Comparison of ENCODE assay signal across 1 cellular context in the genomic region with DNA sequence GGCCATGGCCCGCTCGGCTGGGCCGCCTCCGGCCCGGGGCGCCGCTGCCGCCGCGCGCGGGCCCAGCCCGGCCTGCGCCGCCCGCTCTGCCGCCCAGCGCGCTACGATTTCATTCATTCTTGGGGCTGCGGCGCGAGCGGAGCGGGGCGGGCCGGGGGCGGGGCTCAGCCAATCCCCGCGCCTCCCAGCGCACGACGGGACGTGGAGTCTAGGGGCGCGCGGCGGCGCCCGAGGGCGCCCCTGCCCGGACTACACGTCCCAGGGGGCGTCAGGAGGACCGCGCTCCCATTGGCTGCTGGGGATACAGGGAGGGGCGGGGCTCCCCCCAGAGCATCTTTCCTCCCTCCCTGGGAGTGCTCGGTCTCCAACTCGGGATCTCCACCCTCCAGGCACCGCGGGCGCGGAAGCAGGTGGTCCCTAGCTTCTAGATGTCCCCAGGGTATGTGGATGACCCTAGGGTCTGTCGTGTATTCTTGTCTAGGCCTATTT.
TF ChIP-seq lines count a peak whose summit lies in the region.

No MANE protein-coding gene starts in this region.

TF ChIP-seq in H1, 55 proteins besides CTCF, POLR2A, EP300 and RAD21:
- no peak for TF ChIP-seq ZNF274 (IDR thresholded peaks at IDR 0.05; ENCODE audit: borderline replicate concordance, extremely low read depth, low read length)
- no peak for TF ChIP-seq JUND (IDR thresholded peaks at IDR 0.05; ENCODE audit: low read length)
- TF ChIP-seq SIRT6 (IDR thresholded peaks at IDR 0.05; ENCODE audit: low read length) = no peak
- no peak for TF ChIP-seq GABPA (IDR thresholded peaks at IDR 0.05; ENCODE audit: borderline replicate concordance, insufficient read depth, low read length)
- TF ChIP-seq EZH2 (IDR thresholded peaks at IDR 0.05; ENCODE audit: low read depth, low read length, severe bottlenecking) = no peak
- no peak for TF ChIP-seq SRF (IDR thresholded peaks at IDR 0.05; ENCODE audit: low read depth, low read length)
- no peak for TF ChIP-seq POU5F1 (IDR thresholded peaks at IDR 0.05; ENCODE audit: low read depth, low read length)
- no peak for TF ChIP-seq SAP30 (IDR thresholded peaks at IDR 0.05; ENCODE audit: insufficient read depth, insufficient replicate concordance, low read length)
- TF ChIP-seq SP1 (IDR thresholded peaks at IDR 0.05; ENCODE audit: low read depth, low read length) = peak; percentile 71; the same call in 1 of the 2 replicates
- no peak for TF ChIP-seq CTBP2 (IDR thresholded peaks at IDR 0.05; ENCODE audit: borderline replicate concordance, insufficient read depth, insufficient read length, low read length)
- TF ChIP-seq RXRA (IDR thresholded peaks at IDR 0.05; ENCODE audit: insufficient read depth, low read depth, low read length) = no peak
- TF ChIP-seq SIN3A (conservative IDR thresholded peaks at IDR 0.05 in 1 of 2, IDR thresholded peaks at IDR 0.05 in 1 of 2; ENCODE audit: low read depth in 1 of 2, low read length in 2 of 2) = peak; percentile 33 to 50; a peak in 1 of 4 replicates
- TF ChIP-seq SIX5 (IDR thresholded peaks at IDR 0.05; ENCODE audit: low read depth, low read length) = peak; percentile 53; the same call in 1 of the 2 replicates
- TF ChIP-seq, protein P1, sequence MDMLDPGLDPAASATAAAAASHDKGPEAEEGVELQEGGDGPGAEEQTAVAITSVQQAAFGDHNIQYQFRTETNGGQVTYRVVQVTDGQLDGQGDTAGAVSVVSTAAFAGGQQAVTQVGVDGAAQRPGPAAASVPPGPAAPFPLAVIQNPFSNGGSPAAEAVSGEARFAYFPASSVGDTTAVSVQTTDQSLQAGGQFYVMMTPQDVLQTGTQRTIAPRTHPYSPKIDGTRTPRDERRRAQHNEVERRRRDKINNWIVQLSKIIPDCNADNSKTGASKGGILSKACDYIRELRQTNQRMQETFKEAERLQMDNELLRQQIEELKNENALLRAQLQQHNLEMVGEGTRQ (IDR thresholded peaks at IDR 0.05; ENCODE audit: low read length) = no peak
- no peak for TF ChIP-seq SP4 (IDR thresholded peaks at IDR 0.05; ENCODE audit: low read length)
- no peak for TF ChIP-seq POLR2AphosphoS5 (IDR thresholded peaks at IDR 0.05; ENCODE audit: low read depth, low read length)
- TF ChIP-seq KDM4A (IDR thresholded peaks at IDR 0.05; ENCODE audit: low read depth, low read length, severe bottlenecking) = no peak
- TF ChIP-seq, protein P2, sequence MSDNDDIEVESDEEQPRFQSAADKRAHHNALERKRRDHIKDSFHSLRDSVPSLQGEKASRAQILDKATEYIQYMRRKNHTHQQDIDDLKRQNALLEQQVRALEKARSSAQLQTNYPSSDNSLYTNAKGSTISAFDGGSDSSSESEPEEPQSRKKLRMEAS (IDR thresholded peaks at IDR 0.05) = no peak
- no peak for TF ChIP-seq MAFK (IDR thresholded peaks at IDR 0.05; ENCODE audit: low read depth, low read length)
- no peak for TF ChIP-seq CREB1 (IDR thresholded peaks at IDR 0.05)
- TF ChIP-seq RNF2 (IDR thresholded peaks at IDR 0.05; ENCODE audit: borderline replicate concordance, low read depth, low read length, missing control alignments, poor library complexity, severe bottlenecking) = no peak
- TF ChIP-seq ASH2L (IDR thresholded peaks at IDR 0.05; ENCODE audit: low read length) = no peak
- no peak for TF ChIP-seq TAF1 (IDR thresholded peaks at IDR 0.05; ENCODE audit: low read depth, low read length)
- no peak for TF ChIP-seq TCF12 (IDR thresholded peaks at IDR 0.05; ENCODE audit: low read depth, low read length)
- peak; percentile 91 to 92 for TF ChIP-seq HDAC2 (IDR thresholded peaks at IDR 0.05; ENCODE audit: borderline replicate concordance in 1 of 2, low read depth in 2 of 2, low read length in 2 of 2)
- no peak for TF ChIP-seq NRF1 (IDR thresholded peaks at IDR 0.05; ENCODE audit: low read depth, low read length)
- no peak for TF ChIP-seq SP2 (IDR thresholded peaks at IDR 0.05; ENCODE audit: low read length)
- TF ChIP-seq FOSL1 (IDR thresholded peaks at IDR 0.05; ENCODE audit: insufficient read depth, low read depth, low read length) = no peak
- no peak for TF ChIP-seq EGR1 (IDR thresholded peaks at IDR 0.05; ENCODE audit: borderline replicate concordance, low read depth, low read length)
- no peak for TF ChIP-seq BCL11A (IDR thresholded peaks at IDR 0.05; ENCODE audit: low read depth in 2 of 2, low read length in 2 of 2)
- TF ChIP-seq SUZ12 (IDR thresholded peaks at IDR 0.05; ENCODE audit: low read length) = no peak
- TF ChIP-seq CEBPB (IDR thresholded peaks at IDR 0.05; ENCODE audit: low read depth, low read length) = no peak
- 0 out of 2 replicates have a peak, but pooled peaks have one; percentile 36 for TF ChIP-seq CHD2 (IDR thresholded peaks at IDR 0.05; ENCODE audit: low read length)
- TF ChIP-seq YY1 (IDR thresholded peaks at IDR 0.05; ENCODE audit: low read depth, low read length) = peak; percentile 40; the same call in 1 of the 2 replicates
- no peak for TF ChIP-seq CHD1 (IDR thresholded peaks at IDR 0.05; ENCODE audit: low read depth, low read length)
- no peak for TF ChIP-seq TAF7 (optimal IDR thresholded peaks at IDR 0.05; ENCODE audit: borderline replicate concordance, low read depth, low read length)
- no peak for TF ChIP-seq CBX8 (IDR thresholded peaks at IDR 0.05; ENCODE audit: borderline replicate concordance, low read depth, low read length)
- peak; percentile 94 for TF ChIP-seq KDM1A (IDR thresholded peaks at IDR 0.05; ENCODE audit: borderline replicate concordance, low read length)
- no peak for TF ChIP-seq RFX5 (IDR thresholded peaks at IDR 0.05; ENCODE audit: borderline replicate concordance, low read depth, low read length)
- TF ChIP-seq PHF8 (conservative IDR thresholded peaks at IDR 0.05; ENCODE audit: low read depth, low read length) = no peak
- TF ChIP-seq RBBP5 (IDR thresholded peaks at IDR 0.05; ENCODE audit: borderline replicate concordance, low read depth, low read length) = no peak
- no peak for TF ChIP-seq CBX5 (IDR thresholded peaks at IDR 0.05; ENCODE audit: low read depth, low read length)
- TF ChIP-seq KDM5A (IDR thresholded peaks at IDR 0.05; ENCODE audit: low read length) = no peak
- TF ChIP-seq GTF2F1 (IDR thresholded peaks at IDR 0.05; ENCODE audit: borderline replicate concordance, low read depth, low read length) = no peak
